In genomic region chr2:23636412-23636811, GRCh38 we compare ENCODE assay signal across 9 cellular contexts.
A peak's percentile ranks its signal among the peaks of the same experiment; 100 is the strongest.
DNase-seq lines count a peak whose midpoint lies in the region; ATAC-seq and TF ChIP-seq lines count a peak whose summit lies in the region.
"Had no signal": no experiment of that assay in that cellular context is flagged by ENCODE, and none has a peak within 500 bp of the region (broad histone marks: within the 10 kb centered on the region; RNA-seq: fewer than 3 reads in every experiment).

No MANE protein-coding gene starts in this region.

- H3K4me3 Mint-ChIP-seq in stimulated activated naive CD8-positive, alpha-beta T cell treated with anti-CD3 and anti-CD28 coated beads, Interleukin-15, amount 100 ng/mL, for 72 hours, result no peak overlapping the region
- H3K4me3 Mint-ChIP-seq in immature natural killer cell, result no peak overlapping the region

- peak; percentile 41 for TF ChIP-seq CTCF in astrocyte of the spinal cord (IDR thresholded peaks at IDR 0.05; ENCODE audit: low read depth, low read length)

- DNase-seq in stimulated activated naive CD8-positive, alpha-beta T cell treated with anti-CD3 and anti-CD28 coated beads, Interleukin-15, amount 100 ng/mL, for 72 hours, result no peak
- no peak for DNase-seq in stimulated activated naive CD8-positive, alpha-beta T cell treated with anti-CD3 and anti-CD28 coated beads, Interleukin-15, Interleukin-2, amounts not matched to agents 100 U/mL and 50 U/mL, for 24 hours
- DNase-seq in astrocyte of the spinal cord (ENCODE audit: low read depth, low spot score) (no peak), iris pigment epithelial cell (ENCODE audit: low read depth) (peak; percentile 28), NCI-H1436 treated with DMSO at 0.1 percent for 48 hours (lab: John Stamatoyannopoulos, UW) (no peak), immature natural killer cell (no peak)
- DNase-seq: activated naive CD4-positive, alpha-beta T cell had no signal

- no peaks in the 10 kb centered on the region for H3K27me3 Mint-ChIP-seq in stimulated activated naive CD8-positive, alpha-beta T cell treated with anti-CD3 and anti-CD28 coated beads, Interleukin-15, amount 100 ng/mL, for 72 hours
- H3K27me3 Mint-ChIP-seq in immature natural killer cell (ENCODE audit: low read depth in 3 of 3), result peaks cover 0 to 4% (median 3%) of the 10 kb centered on the region in 3 donors

- ATAC-seq in stimulated activated naive CD8-positive, alpha-beta T cell treated with anti-CD3 and anti-CD28 coated beads, Interleukin-15, amount 100 ng/mL, for 72 hours, result peak; percentile 39
- no peak for ATAC-seq in stimulated activated naive CD8-positive, alpha-beta T cell treated with anti-CD3 and anti-CD28 coated beads, Interleukin-15, Interleukin-2, amounts not matched to agents 100 U/mL and 50 U/mL, for 24 hours
- ATAC-seq in GM19463 (IDR thresholded peaks at IDR 0.05; ENCODE audit: unreplicated experiment) (no peak), GM21723 (IDR thresholded peaks at IDR 0.05; ENCODE audit: unreplicated experiment) (no peak)

- H3K9me3 Mint-ChIP-seq in stimulated activated naive CD8-positive, alpha-beta T cell treated with anti-CD3 and anti-CD28 coated beads, Interleukin-15, amount 100 ng/mL, for 72 hours, result peaks cover 6 to 7% of the 10 kb centered on the region in 2 donors
- no peaks in the 10 kb centered on the region for H3K9me3 Mint-ChIP-seq in immature natural killer cell

- no peak overlapping the region for H3K4me3 ChIP-seq in astrocyte of the spinal cord (ENCODE audit: low read depth, low read length)

- H3K4me1 Mint-ChIP-seq in stimulated activated naive CD8-positive, alpha-beta T cell treated with anti-CD3 and anti-CD28 coated beads, Interleukin-15, amount 100 ng/mL, for 72 hours, result no peaks in the 10 kb centered on the region
- no peaks in the 10 kb centered on the region for H3K4me1 Mint-ChIP-seq in immature natural killer cell

- no peak overlapping the region for H3K27ac Mint-ChIP-seq in stimulated activated naive CD8-positive, alpha-beta T cell treated with anti-CD3 and anti-CD28 coated beads, Interleukin-15, amount 100 ng/mL, for 72 hours
- no peak overlapping the region for H3K27ac Mint-ChIP-seq in immature natural killer cell

- in situ Hi-C loops in astrocyte of the spinal cord (cut with HindIII; ENCODE audit: low sequenced_read_pairs), result no loop called here

- H3K36me3 Mint-ChIP-seq in immature natural killer cell, result no peaks in the 10 kb centered on the region
